In the genomic region with DNA sequence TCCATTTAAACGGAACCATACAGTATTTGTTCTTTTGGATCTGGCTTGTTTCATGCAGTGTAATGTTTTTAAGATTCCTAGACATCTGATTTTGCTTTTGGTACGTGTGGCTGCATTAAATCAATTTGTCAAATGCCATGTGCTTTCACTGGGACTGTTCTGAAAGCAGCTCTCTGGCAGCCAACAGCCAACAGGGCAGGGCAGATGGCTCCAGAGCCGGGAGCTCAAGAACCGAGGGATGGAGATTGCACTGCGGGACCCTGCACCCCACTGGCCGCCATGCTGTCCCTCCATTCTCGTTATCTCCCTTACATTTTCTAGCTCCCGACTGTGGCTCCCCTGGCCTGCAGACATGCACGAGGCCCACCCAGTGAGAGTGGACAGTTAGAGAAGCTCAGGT, we compare ENCODE assay signal across 31 cellular contexts. TPM values are rescaled to one million over a fixed set of nuclear protein-coding genes. Genes with fewer than 3 reads are reported as not detected.
"Had no signal": no experiment of that assay in that cellular context is flagged by ENCODE, and none has a peak within 500 bp of the region (broad histone marks: within the 10 kb centered on the region; RNA-seq: fewer than 3 reads in every experiment).

No MANE protein-coding gene starts in this region.

- H3K27ac ChIP-seq: adrenal gland, body of pancreas, coronary artery, dorsolateral prefrontal cortex, esophagus muscularis mucosa, foreskin keratinocyte, gastrocnemius medialis, heart left ventricle had no signal

- H3K27me3 ChIP-seq: adrenal gland, body of pancreas, dorsolateral prefrontal cortex, foreskin keratinocyte, heart left ventricle had no signal

- H3K4me1 ChIP-seq: adrenal gland, body of pancreas, esophagus muscularis mucosa, foreskin keratinocyte, gastrocnemius medialis had no signal

- H3K9me3 ChIP-seq: adrenal gland, body of pancreas, esophagus muscularis mucosa, gastrocnemius medialis, heart left ventricle had no signal

- H3K36me3 ChIP-seq: adrenal gland, esophagus muscularis mucosa, gastrocnemius medialis, heart left ventricle had no signal

- H3K4me3 ChIP-seq: adrenal gland, body of pancreas, coronary artery, dorsolateral prefrontal cortex, esophagus muscularis mucosa, gastrocnemius medialis, heart left ventricle had no signal

- ATAC-seq: activated CD4-positive, alpha-beta T cell treated with anti-CD3 and anti-CD28 coated beads for 36 hours; activated CD8-positive, alpha-beta memory T cell treated with anti-CD3 and anti-CD28 coated beads, Interleukin-2, amount 10 ng/mL, durations not matched to agents 7 days and 5 days; activated CD8-positive, alpha-beta T cell treated with anti-CD3 and anti-CD28 coated beads, Interleukin-2, amount 10 ng/mL, durations not matched to agents 7 days and 5 days; activated naive CD8-positive, alpha-beta T cell treated with anti-CD3 and anti-CD28 coated beads, Interleukin-2, amount 50 U/mL, for 24 hours; body of pancreas; foreskin keratinocyte; gastrocnemius medialis; heart left ventricle; T-helper 17 cell had no signal

- DNase-seq: activated CD4-positive, alpha-beta memory T cell treated with anti-CD3 and anti-CD28 coated beads for 36 hours; activated CD4-positive, alpha-beta T cell treated with anti-CD3 and anti-CD28 coated beads for 36 hours; activated CD4-positive, alpha-beta T cell treated with anti-CD3 and anti-CD28 coated beads, Interleukin-2, amount 10 ng/mL, durations not matched to agents 24 days and 14 days; activated CD4-positive, CD25-positive, alpha-beta regulatory T cell; activated CD4-positive, CD25-positive, alpha-beta regulatory T cell treated with anti-CD3 and anti-CD28 coated beads, Interleukin-2, amount 50 U/mL, for 72 hours; activated CD8-positive, alpha-beta memory T cell treated with anti-CD3 and anti-CD28 coated beads, Interleukin-2, amount 10 ng/mL, durations not matched to agents 7 days and 5 days; activated CD8-positive, alpha-beta memory T cell treated with anti-CD3 and anti-CD28 coated beads, Interleukin-2, amount 50 U/mL, for 4 hours; activated CD8-positive, alpha-beta T cell treated with anti-CD3 and anti-CD28 coated beads, Interleukin-2, amount 10 ng/mL, durations not matched to agents 7 days and 5 days; activated effector memory CD4-positive, alpha-beta T cell treated with anti-CD3 and anti-CD28 coated beads, Interleukin-2, amount 50 U/mL, for 16 hours; activated naive CD4-positive, alpha-beta T cell treated with anti-CD3 and anti-CD28 coated beads for 36 hours; activated naive CD8-positive, alpha-beta T cell treated with anti-CD3 and anti-CD28 coated beads for 36 hours; activated naive CD8-positive, alpha-beta T cell treated with anti-CD3 and anti-CD28 coated beads, Interleukin-2, amount 50 U/mL, for 24 hours; activated T-cell treated with anti-CD3 and anti-CD28 coated beads, Interleukin-2, amount 50 U/mL, for 1 hour; activated T-cell treated with anti-CD3 and anti-CD28 coated beads, Interleukin-2, amount 50 U/mL, for 48 hours; adrenal gland; amygdala; aorta; body of pancreas; cerebellar nuclear complex; effector memory CD4-positive, alpha-beta T cell; endodermal cell; erythroblast; foreskin keratinocyte; gastrocnemius medialis; glutamatergic neuron; heart left ventricle; T-helper 17 cell; T1000 had no signal

RNA-seq across cellular contexts. Expression of a gene that starts 54.0 kb away (rescaled TPM):
- polyA plus RNA-seq: foreskin keratinocyte had no signal
